ENCODE assay signal across 8 cellular contexts in genomic region chr15:75646944-75647364, GRCh38. TPM values are rescaled to one million over a fixed set of nuclear protein-coding genes. Genes with fewer than 3 reads are reported as not detected.
DNase-seq lines count a peak whose midpoint lies in the region; ATAC-seq, FAIRE-seq and TF ChIP-seq lines count a peak whose summit lies in the region.

No MANE protein-coding gene starts in this region.

- no peaks in the 10 kb centered on the region for H4K20me1 ChIP-seq in OCI-LY1 (ENCODE audit: insufficient read depth, low read length)

- no peaks in the 10 kb centered on the region for H3K27me3 ChIP-seq in OCI-LY1 (ENCODE audit: insufficient read depth, low read length)
- H3K27me3 ChIP-seq in colonic mucosa: no peaks in the 10 kb centered on the region
- peaks cover 5% of the 10 kb centered on the region for H3K27me3 ChIP-seq in mononuclear cell (ENCODE audit: insufficient read depth, low read length)

- H3K27ac ChIP-seq in OCI-LY1 (ENCODE audit: low read depth, low read length, poor library complexity, severe bottlenecking) (no peak overlapping the region), colonic mucosa (peak overlapping the region; percentile 90), urinary bladder (ENCODE audit: low read depth) (peak overlapping the region; percentile 93)

- TF ChIP-seq CTCF in OCI-LY1 (IDR thresholded peaks at IDR 0.05; ENCODE audit: low read length) (no peak), colonic mucosa (IDR thresholded peaks at IDR 0.05) (no peak)

- peak overlapping the region; percentile 72 for H3K4me2 ChIP-seq in OCI-LY1 (ENCODE audit: low read length)

- H3F3A ChIP-seq in OCI-LY1 (ENCODE audit: insufficient read depth, low read length): no peaks in the 10 kb centered on the region

- no peak for TF ChIP-seq POLR2A in GM12892 (IDR thresholded peaks at IDR 0.05; ENCODE audit: low read depth, low read length)

- H3K4me3 ChIP-seq in OCI-LY1 (ENCODE audit: low read depth, low read length, poor library complexity, severe bottlenecking): peak overlapping the region; percentile 58
- H3K4me3 ChIP-seq in colonic mucosa: peak overlapping the region; percentile 67
- peak overlapping the region; percentile 63 for H3K4me3 ChIP-seq in mononuclear cell (ENCODE audit: low read length)
- peak overlapping the region; percentile 73 for H3K4me3 ChIP-seq in urinary bladder (ENCODE audit: low read depth, low read length)

- H3K9ac ChIP-seq in OCI-LY1 (ENCODE audit: low read length): peak overlapping the region; percentile 36; the same call in 1 of the 2 replicates
- H3K9ac ChIP-seq in colonic mucosa (ENCODE audit: low read depth in 2 of 2, low read length in 2 of 2): peak overlapping the region; percentile 97 to 98

- no peaks in the 10 kb centered on the region for H3K9me2 ChIP-seq in OCI-LY1 (ENCODE audit: low read depth, low read length)

- peak; percentile 66 for FAIRE-seq in GM12892 (lab: Jason Lieb, UNC)

- DNase-seq in GM12892 (ENCODE audit: insufficient read length): no peak
- DNase-seq in colonic mucosa: peak; percentile 65
- no peak for DNase-seq in LoVo (ENCODE audit: low spot score)
- no peak for DNase-seq in stimulated activated naive CD4-positive, alpha-beta T cell treated with Interleukin-2 at 50 U/mL for 16 hours (lab: John Stamatoyannopoulos, UW)

- H3K36me3 ChIP-seq in OCI-LY1 (ENCODE audit: insufficient read depth, low read length) (no peaks in the 10 kb centered on the region), colonic mucosa (no peaks in the 10 kb centered on the region), urinary bladder (ENCODE audit: insufficient read depth) (no peaks in the 10 kb centered on the region)

- under 1% methylated on average over 26 of the region's 26 CpGs for WGBS in urinary bladder

- H3K9me3 ChIP-seq in OCI-LY1 (ENCODE audit: low read length) (no peaks in the 10 kb centered on the region), colonic mucosa (no peaks in the 10 kb centered on the region), mononuclear cell (ENCODE audit: low read depth, low read length) (no peaks in the 10 kb centered on the region)

- no peak overlapping the region for H2AFZ ChIP-seq in OCI-LY1 (ENCODE audit: low read length)

- no peaks in the 10 kb centered on the region for H3K79me2 ChIP-seq in OCI-LY1 (ENCODE audit: insufficient read depth, low read length)

- intact Hi-C loops in colonic mucosa (cut with DNase I): loop anchor here (10.0 kb wide), 1 partner anchor 282 kb away; the partner anchor contains the start of gene MAN2C1

- ATAC-seq in GM18519 (IDR thresholded peaks at IDR 0.05; ENCODE audit: low FRiP score, unreplicated experiment): no peak

- H3K4me1 ChIP-seq in OCI-LY1 (ENCODE audit: insufficient read depth, low read length, severe bottlenecking) (peaks cover 14% of the 10 kb centered on the region), colonic mucosa (peaks cover 22% of the 10 kb centered on the region), mononuclear cell (ENCODE audit: insufficient read depth, low read length) (peaks cover 28% of the 10 kb centered on the region), urinary bladder (ENCODE audit: insufficient read depth) (peaks cover 2% of the 10 kb centered on the region)

RNA-seq across cellular contexts. Expression of gene SNX33, which starts 0.8 kb away (rescaled TPM):
- 0.49 TPM for polyA plus RNA-seq in GM12892 (2012; ENCODE audit: missing spikeins)
- 10 to 100 TPM; 26.2 to 28.1 TPM for total RNA-seq in colonic mucosa
- total RNA-seq in mononuclear cell: 1.2 TPM
- total RNA-seq in urinary bladder: 11.1 TPM
- polyA plus RNA-seq in urinary bladder: 25.8 TPM

RNA-seq across cellular contexts. Expression of gene IMP3, which starts 6.9 kb away (rescaled TPM):
- 54.8 TPM for polyA plus RNA-seq in GM12892 (2012; ENCODE audit: missing spikeins)
- total RNA-seq in colonic mucosa (10 to 100 TPM; 55.3 to 94.6 TPM), mononuclear cell (59.2 TPM), urinary bladder (30.1 TPM)
- 62.5 TPM for polyA plus RNA-seq in urinary bladder

RNA-seq across cellular contexts. Expression of gene SNUPN, which starts 21.4 kb away (rescaled TPM):
- polyA plus RNA-seq in GM12892 (2012; ENCODE audit: missing spikeins): 25.7 TPM
- total RNA-seq in colonic mucosa (10 to 100 TPM; 19.1 to 20.7 TPM), mononuclear cell (10.1 TPM), urinary bladder (25.1 TPM)
- polyA plus RNA-seq in urinary bladder: 23.6 TPM
